11 cellular contexts compared by ENCODE assay signal in genomic region chr9:121895836-121896544, GRCh38.
DNase-seq lines count a peak whose midpoint lies in the region; ATAC-seq and TF ChIP-seq lines count a peak whose summit lies in the region.
"Had no signal": no experiment of that assay in that cellular context is flagged by ENCODE, and none has a peak within 500 bp of the region (broad histone marks: within the 10 kb centered on the region; RNA-seq: fewer than 3 reads in every experiment).

No MANE protein-coding gene starts in this region.

- H3K9ac ChIP-seq in neural progenitor cell = no peak overlapping the region

- peaks cover 25% of the 10 kb centered on the region for H3K4me1 Mint-ChIP-seq in neural progenitor cell

- no peak for ATAC-seq in esophagus mucosa

- DNase-seq in Daoy (ENCODE audit: low read depth) (peak; percentile 62), MG63 (peak; percentile 40), dermis microvascular lymphatic vessel endothelial cell (ENCODE audit: low read depth in 2 of 2) (peak; percentile 30 to 65), neural progenitor cell (ENCODE audit: low spot score) (peak; percentile 34), GOT3 (lab: John Stamatoyannopoulos, UW) (no peak), COR-L47 (lab: John Stamatoyannopoulos, UW) (no peak)
- DNase-seq in stimulated activated CD4-positive, alpha-beta T cell treated with anti-CD3 and anti-CD28 coated beads, Interleukin-4, amount 100 ng/mL, for 1 hour = no peak
- DNase-seq: DMS153, lower lobe of right lung had no signal

- no peak overlapping the region for H2AFZ ChIP-seq in neural progenitor cell (replicated peaks)

- no peak for TF ChIP-seq CTCF in neural progenitor cell (IDR thresholded peaks at IDR 0.05)

- H3F3A ChIP-seq in neural progenitor cell (ENCODE audit: low read depth) = peaks cover 21% of the 10 kb centered on the region

- H3K27me3 ChIP-seq in MG63 (no peaks in the 10 kb centered on the region), neural progenitor cell (no peaks in the 10 kb centered on the region)
- H3K27me3 ChIP-seq: tibial nerve had no signal

- H3K4me3 ChIP-seq in MG63 = no peak overlapping the region
- H3K4me3 ChIP-seq in neural progenitor cell = no peak overlapping the region
- H3K4me3 ChIP-seq: lower lobe of right lung, tibial nerve had no signal

- H3K36me3 Mint-ChIP-seq in neural progenitor cell = no peaks in the 10 kb centered on the region

- H4K20me1 ChIP-seq in neural progenitor cell (ENCODE audit: low read depth) = no peaks in the 10 kb centered on the region

- H3K4me3 Mint-ChIP-seq in neural progenitor cell = no peak overlapping the region

- peaks cover 9% of the 10 kb centered on the region for H3K4me1 ChIP-seq in neural progenitor cell
- H3K4me1 ChIP-seq: lower lobe of right lung, tibial nerve had no signal

- no peak overlapping the region for H3K4me2 ChIP-seq in neural progenitor cell

- peaks cover 8% of the 10 kb centered on the region for H3K9me3 Mint-ChIP-seq in neural progenitor cell

- H3K9me3 ChIP-seq in MG63 = peaks cover 11% of the 10 kb centered on the region
- H3K9me3 ChIP-seq in neural progenitor cell (ENCODE audit: low read depth) = peaks cover 11% of the 10 kb centered on the region
- H3K9me3 ChIP-seq: lower lobe of right lung, tibial nerve had no signal

- H3K79me2 ChIP-seq in neural progenitor cell (ENCODE audit: low read depth) = no peaks in the 10 kb centered on the region

- H3K36me3 ChIP-seq in MG63 = no peaks in the 10 kb centered on the region; the same call in 1 of the 2 replicates
- no peaks in the 10 kb centered on the region for H3K36me3 ChIP-seq in neural progenitor cell
- H3K36me3 ChIP-seq: lower lobe of right lung, tibial nerve had no signal

- peaks cover 11% of the 10 kb centered on the region for H3K27me3 Mint-ChIP-seq in neural progenitor cell (ENCODE audit: insufficient read depth, low read depth)

- no peak overlapping the region for H3K27ac ChIP-seq in neural progenitor cell
- H3K27ac ChIP-seq: lower lobe of right lung, tibial nerve had no signal

- H3K27ac Mint-ChIP-seq in neural progenitor cell = no peak overlapping the region

Comparison
In these comparisons a context has a peak if more than half of its experiments do, and no peak if none do; other contexts are left out.
1. DNase-seq: peak in Daoy (single experiment), MG63 (single experiment), dermis microvascular lymphatic vessel endothelial cell (2 of 2) and neural progenitor cell (single experiment); none in GOT3 (single experiment), stimulated activated CD4-positive, alpha-beta T cell treated with anti-CD3 and anti-CD28 coated beads, Interleukin-4, amount 100 ng/mL, for 1 hour (single experiment) and COR-L47 (single experiment).